23 cellular contexts compared by ENCODE assay signal in genomic region chr1:113103977-113104376, GRCh38.
"Had no signal": no experiment of that assay in that cellular context is flagged by ENCODE, and none has a peak within 500 bp of the region (broad histone marks: within the 10 kb centered on the region; RNA-seq: fewer than 3 reads in every experiment).

No MANE protein-coding gene starts in this region.

- H3K4me1 ChIP-seq: left ventricle myocardium inferior, prostate gland, suprapubic skin, tibial artery had no signal

- H3K4me3 ChIP-seq: left ventricle myocardium inferior, lung, ovary, prostate gland, suprapubic skin, tibial artery had no signal

- H3K27ac ChIP-seq: left ventricle myocardium inferior, ovary, suprapubic skin, tibial artery had no signal

- H3K9me3 Mint-ChIP-seq: central memory CD8-positive, alpha-beta T cell had no signal

- H3K27me3 ChIP-seq: ovary, suprapubic skin, tibial artery had no signal

- H3K4me3 Mint-ChIP-seq: central memory CD8-positive, alpha-beta T cell had no signal

- H3K9me3 ChIP-seq: left ventricle myocardium inferior, ovary, prostate gland, suprapubic skin, tibial artery had no signal

- H3K4me1 Mint-ChIP-seq: central memory CD8-positive, alpha-beta T cell had no signal

- H3K36me3 ChIP-seq: ovary had no signal

- ATAC-seq: sciatic nerve, SK-N-SH treated with all-trans-retinoic acid at 6 μM for 48 hours had no signal

- DNase-seq: activated CD4-positive, alpha-beta T cell treated with anti-CD3 and anti-CD28 coated beads for 4 hours; activated CD4-positive, alpha-beta T cell treated with anti-CD3 and anti-CD28 coated beads, Interleukin-2, amount 50 U/mL, for 4 hours; activated CD8-positive, alpha-beta memory T cell treated with anti-CD3 and anti-CD28 coated beads, Interleukin-2, amount 50 U/mL, for 4 hours; activated effector memory CD4-positive, alpha-beta T cell treated with Interleukin-2 at 50 U/mL for 16 hours; activated naive CD4-positive, alpha-beta T cell treated with Interleukin-2 at 50 U/mL for 16 hours; activated T-cell treated with anti-CD3 and anti-CD28 coated beads, Interleukin-2, amount 50 U/mL, for 48 hours; anterior cingulate cortex; effector CD8-positive, alpha-beta T cell; glutamatergic neuron; left ventricle myocardium inferior; ovary; retina; small intestine; stimulated activated CD4-positive, alpha-beta T cell treated with anti-CD3 and anti-CD28 coated beads, Interleukin-4, amount 100 ng/mL, for 4 hours; stimulated activated naive CD4-positive, alpha-beta T cell; T-helper 9 cell; tibial artery had no signal

- H3K27me3 Mint-ChIP-seq: central memory CD8-positive, alpha-beta T cell had no signal
